In genomic region chr1:198604973-198605372, GRCh38 we compare ENCODE assay signal across 1 cellular context.
A peak's percentile ranks its signal among the peaks of the same experiment; 100 is the strongest.
TF ChIP-seq lines count a peak whose summit lies in the region.

No MANE protein-coding gene starts in this region.

TF ChIP-seq in K562, 482 proteins besides CTCF, POLR2A, EP300 and RAD21 (continued from another document and continues in another):
- TF ChIP-seq, protein P1, sequence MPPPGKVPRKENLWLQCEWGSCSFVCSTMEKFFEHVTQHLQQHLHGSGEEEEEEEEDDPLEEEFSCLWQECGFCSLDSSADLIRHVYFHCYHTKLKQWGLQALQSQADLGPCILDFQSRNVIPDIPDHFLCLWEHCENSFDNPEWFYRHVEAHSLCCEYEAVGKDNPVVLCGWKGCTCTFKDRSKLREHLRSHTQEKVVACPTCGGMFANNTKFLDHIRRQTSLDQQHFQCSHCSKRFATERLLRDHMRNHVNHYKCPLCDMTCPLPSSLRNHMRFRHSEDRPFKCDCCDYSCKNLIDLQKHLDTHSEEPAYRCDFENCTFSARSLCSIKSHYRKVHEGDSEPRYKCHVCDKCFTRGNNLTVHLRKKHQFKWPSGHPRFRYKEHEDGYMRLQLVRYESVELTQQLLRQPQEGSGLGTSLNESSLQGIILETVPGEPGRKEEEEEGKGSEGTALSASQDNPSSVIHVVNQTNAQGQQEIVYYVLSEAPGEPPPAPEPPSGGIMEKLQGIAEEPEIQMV (tag; conservative IDR thresholded peaks at IDR 0.05; ENCODE audit: low read depth), result no peak
- no peak for TF ChIP-seq KLF10 (CRISPR knock-in tag; IDR thresholded peaks at IDR 0.05)
- no peak for TF ChIP-seq PHF8 (IDR thresholded peaks at IDR 0.05; ENCODE audit: borderline replicate concordance, low read length)
- TF ChIP-seq ZC3H8 (IDR thresholded peaks at IDR 0.05), result no peak
- TF ChIP-seq CHD4 (IDR thresholded peaks at IDR 0.05; ENCODE audit: insufficient read depth, insufficient replicate concordance, low read depth, low read length, poor library complexity, severe bottlenecking), result no peak
- TF ChIP-seq ID3 (CRISPR knock-in tag; IDR thresholded peaks at IDR 0.05), result no peak
- no peak for TF ChIP-seq ID3 (tag; IDR thresholded peaks at IDR 0.05)
- TF ChIP-seq PTRF (tag; IDR thresholded peaks at IDR 0.05), result no peak
- no peak for TF ChIP-seq EZH2 (IDR thresholded peaks at IDR 0.05; ENCODE audit: borderline replicate concordance, low read depth, low read length)
- TF ChIP-seq, protein P2, sequence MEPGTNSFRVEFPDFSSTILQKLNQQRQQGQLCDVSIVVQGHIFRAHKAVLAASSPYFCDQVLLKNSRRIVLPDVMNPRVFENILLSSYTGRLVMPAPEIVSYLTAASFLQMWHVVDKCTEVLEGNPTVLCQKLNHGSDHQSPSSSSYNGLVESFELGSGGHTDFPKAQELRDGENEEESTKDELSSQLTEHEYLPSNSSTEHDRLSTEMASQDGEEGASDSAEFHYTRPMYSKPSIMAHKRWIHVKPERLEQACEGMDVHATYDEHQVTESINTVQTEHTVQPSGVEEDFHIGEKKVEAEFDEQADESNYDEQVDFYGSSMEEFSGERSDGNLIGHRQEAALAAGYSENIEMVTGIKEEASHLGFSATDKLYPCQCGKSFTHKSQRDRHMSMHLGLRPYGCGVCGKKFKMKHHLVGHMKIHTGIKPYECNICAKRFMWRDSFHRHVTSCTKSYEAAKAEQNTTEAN (CRISPR knock-in tag; IDR thresholded peaks at IDR 0.05), result no peak
- TF ChIP-seq MCM2 (IDR thresholded peaks at IDR 0.05; ENCODE audit: low read depth), result no peak
- TF ChIP-seq ZNF212 (CRISPR knock-in tag; IDR thresholded peaks at IDR 0.05), result no peak
- TF ChIP-seq RBM39 (optimal IDR thresholded peaks at IDR 0.05; ENCODE audit: low read depth, low read length), result no peak
- TF ChIP-seq, protein P3, sequence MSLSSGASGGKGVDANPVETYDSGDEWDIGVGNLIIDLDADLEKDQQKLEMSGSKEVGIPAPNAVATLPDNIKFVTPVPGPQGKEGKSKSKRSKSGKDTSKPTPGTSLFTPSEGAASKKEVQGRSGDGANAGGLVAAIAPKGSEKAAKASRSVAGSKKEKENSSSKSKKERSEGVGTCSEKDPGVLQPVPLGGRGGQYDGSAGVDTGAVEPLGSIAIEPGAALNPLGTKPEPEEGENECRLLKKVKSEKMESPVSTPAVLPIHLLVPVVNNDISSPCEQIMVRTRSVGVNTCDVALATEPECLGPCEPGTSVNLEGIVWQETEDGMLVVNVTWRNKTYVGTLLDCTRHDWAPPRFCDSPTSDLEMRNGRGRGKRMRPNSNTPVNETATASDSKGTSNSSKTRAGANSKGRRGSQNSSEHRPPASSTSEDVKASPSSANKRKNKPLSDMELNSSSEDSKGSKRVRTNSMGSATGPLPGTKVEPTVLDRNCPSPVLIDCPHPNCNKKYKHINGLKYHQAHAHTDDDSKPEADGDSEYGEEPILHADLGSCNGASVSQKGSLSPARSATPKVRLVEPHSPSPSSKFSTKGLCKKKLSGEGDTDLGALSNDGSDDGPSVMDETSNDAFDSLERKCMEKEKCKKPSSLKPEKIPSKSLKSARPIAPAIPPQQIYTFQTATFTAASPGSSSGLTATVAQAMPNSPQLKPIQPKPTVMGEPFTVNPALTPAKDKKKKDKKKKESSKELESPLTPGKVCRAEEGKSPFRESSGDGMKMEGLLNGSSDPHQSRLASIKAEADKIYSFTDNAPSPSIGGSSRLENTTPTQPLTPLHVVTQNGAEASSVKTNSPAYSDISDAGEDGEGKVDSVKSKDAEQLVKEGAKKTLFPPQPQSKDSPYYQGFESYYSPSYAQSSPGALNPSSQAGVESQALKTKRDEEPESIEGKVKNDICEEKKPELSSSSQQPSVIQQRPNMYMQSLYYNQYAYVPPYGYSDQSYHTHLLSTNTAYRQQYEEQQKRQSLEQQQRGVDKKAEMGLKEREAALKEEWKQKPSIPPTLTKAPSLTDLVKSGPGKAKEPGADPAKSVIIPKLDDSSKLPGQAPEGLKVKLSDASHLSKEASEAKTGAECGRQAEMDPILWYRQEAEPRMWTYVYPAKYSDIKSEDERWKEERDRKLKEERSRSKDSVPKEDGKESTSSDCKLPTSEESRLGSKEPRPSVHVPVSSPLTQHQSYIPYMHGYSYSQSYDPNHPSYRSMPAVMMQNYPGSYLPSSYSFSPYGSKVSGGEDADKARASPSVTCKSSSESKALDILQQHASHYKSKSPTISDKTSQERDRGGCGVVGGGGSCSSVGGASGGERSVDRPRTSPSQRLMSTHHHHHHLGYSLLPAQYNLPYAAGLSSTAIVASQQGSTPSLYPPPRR (CRISPR knock-in tag; IDR thresholded peaks at IDR 0.05; ENCODE audit: borderline replicate concordance), result no peak
- TF ChIP-seq, protein P4, sequence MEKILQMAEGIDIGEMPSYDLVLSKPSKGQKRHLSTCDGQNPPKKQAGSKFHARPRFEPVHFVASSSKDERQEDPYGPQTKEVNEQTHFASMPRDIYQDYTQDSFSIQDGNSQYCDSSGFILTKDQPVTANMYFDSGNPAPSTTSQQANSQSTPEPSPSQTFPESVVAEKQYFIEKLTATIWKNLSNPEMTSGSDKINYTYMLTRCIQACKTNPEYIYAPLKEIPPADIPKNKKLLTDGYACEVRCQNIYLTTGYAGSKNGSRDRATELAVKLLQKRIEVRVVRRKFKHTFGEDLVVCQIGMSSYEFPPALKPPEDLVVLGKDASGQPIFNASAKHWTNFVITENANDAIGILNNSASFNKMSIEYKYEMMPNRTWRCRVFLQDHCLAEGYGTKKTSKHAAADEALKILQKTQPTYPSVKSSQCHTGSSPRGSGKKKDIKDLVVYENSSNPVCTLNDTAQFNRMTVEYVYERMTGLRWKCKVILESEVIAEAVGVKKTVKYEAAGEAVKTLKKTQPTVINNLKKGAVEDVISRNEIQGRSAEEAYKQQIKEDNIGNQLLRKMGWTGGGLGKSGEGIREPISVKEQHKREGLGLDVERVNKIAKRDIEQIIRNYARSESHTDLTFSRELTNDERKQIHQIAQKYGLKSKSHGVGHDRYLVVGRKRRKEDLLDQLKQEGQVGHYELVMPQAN (IDR thresholded peaks at IDR 0.05; ENCODE audit: borderline replicate concordance), result no peak
- TF ChIP-seq THAP7 (CRISPR knock-in tag; IDR thresholded peaks at IDR 0.05), result no peak
- TF ChIP-seq ZNF830 (CRISPR knock-in tag; IDR thresholded peaks at IDR 0.05), result no peak
- TF ChIP-seq RBBP5 (IDR thresholded peaks at IDR 0.05; ENCODE audit: borderline replicate concordance, insufficient read depth, low read length, poor library complexity, severe bottlenecking), result no peak
- TF ChIP-seq, protein P5, sequence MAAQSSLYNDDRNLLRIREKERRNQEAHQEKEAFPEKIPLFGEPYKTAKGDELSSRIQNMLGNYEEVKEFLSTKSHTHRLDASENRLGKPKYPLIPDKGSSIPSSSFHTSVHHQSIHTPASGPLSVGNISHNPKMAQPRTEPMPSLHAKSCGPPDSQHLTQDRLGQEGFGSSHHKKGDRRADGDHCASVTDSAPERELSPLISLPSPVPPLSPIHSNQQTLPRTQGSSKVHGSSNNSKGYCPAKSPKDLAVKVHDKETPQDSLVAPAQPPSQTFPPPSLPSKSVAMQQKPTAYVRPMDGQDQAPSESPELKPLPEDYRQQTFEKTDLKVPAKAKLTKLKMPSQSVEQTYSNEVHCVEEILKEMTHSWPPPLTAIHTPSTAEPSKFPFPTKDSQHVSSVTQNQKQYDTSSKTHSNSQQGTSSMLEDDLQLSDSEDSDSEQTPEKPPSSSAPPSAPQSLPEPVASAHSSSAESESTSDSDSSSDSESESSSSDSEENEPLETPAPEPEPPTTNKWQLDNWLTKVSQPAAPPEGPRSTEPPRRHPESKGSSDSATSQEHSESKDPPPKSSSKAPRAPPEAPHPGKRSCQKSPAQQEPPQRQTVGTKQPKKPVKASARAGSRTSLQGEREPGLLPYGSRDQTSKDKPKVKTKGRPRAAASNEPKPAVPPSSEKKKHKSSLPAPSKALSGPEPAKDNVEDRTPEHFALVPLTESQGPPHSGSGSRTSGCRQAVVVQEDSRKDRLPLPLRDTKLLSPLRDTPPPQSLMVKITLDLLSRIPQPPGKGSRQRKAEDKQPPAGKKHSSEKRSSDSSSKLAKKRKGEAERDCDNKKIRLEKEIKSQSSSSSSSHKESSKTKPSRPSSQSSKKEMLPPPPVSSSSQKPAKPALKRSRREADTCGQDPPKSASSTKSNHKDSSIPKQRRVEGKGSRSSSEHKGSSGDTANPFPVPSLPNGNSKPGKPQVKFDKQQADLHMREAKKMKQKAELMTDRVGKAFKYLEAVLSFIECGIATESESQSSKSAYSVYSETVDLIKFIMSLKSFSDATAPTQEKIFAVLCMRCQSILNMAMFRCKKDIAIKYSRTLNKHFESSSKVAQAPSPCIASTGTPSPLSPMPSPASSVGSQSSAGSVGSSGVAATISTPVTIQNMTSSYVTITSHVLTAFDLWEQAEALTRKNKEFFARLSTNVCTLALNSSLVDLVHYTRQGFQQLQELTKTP (IDR thresholded peaks at IDR 0.05; ENCODE audit: low read depth in 1 of 2, partially characterized antibody in 2 of 2), result no peak
- no peak for TF ChIP-seq SIRT6 (IDR thresholded peaks at IDR 0.05; ENCODE audit: low read depth, low read length)
- TF ChIP-seq TAF1 (IDR thresholded peaks at IDR 0.05; ENCODE audit: control insufficient read depth, extremely low read depth, insufficient read depth, low read length, severe bottlenecking), result no peak
- TF ChIP-seq CBFA2T3 (IDR thresholded peaks at IDR 0.05), result peak; percentile 81
- no peak for TF ChIP-seq RFX7 (CRISPR knock-in tag; IDR thresholded peaks at IDR 0.05)
- TF ChIP-seq ZBTB7A (IDR thresholded peaks at IDR 0.05; ENCODE audit: borderline replicate concordance, control insufficient read depth, low read depth, low read length), result no peak
- TF ChIP-seq, protein P6, sequence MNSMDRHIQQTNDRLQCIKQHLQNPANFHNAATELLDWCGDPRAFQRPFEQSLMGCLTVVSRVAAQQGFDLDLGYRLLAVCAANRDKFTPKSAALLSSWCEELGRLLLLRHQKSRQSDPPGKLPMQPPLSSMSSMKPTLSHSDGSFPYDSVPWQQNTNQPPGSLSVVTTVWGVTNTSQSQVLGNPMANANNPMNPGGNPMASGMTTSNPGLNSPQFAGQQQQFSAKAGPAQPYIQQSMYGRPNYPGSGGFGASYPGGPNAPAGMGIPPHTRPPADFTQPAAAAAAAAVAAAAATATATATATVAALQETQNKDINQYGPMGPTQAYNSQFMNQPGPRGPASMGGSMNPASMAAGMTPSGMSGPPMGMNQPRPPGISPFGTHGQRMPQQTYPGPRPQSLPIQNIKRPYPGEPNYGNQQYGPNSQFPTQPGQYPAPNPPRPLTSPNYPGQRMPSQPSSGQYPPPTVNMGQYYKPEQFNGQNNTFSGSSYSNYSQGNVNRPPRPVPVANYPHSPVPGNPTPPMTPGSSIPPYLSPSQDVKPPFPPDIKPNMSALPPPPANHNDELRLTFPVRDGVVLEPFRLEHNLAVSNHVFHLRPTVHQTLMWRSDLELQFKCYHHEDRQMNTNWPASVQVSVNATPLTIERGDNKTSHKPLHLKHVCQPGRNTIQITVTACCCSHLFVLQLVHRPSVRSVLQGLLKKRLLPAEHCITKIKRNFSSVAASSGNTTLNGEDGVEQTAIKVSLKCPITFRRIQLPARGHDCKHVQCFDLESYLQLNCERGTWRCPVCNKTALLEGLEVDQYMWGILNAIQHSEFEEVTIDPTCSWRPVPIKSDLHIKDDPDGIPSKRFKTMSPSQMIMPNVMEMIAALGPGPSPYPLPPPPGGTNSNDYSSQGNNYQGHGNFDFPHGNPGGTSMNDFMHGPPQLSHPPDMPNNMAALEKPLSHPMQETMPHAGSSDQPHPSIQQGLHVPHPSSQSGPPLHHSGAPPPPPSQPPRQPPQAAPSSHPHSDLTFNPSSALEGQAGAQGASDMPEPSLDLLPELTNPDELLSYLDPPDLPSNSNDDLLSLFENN (IDR thresholded peaks at IDR 0.05; ENCODE audit: low read depth in 2 of 2, low read length in 2 of 2), result no peak
- TF ChIP-seq SOX6 (IDR thresholded peaks at IDR 0.05), result peak; percentile 94
- TF ChIP-seq GTF2E2 (tag; IDR thresholded peaks at IDR 0.05), result no peak
- no peak for TF ChIP-seq ZBTB9 (CRISPR knock-in tag; IDR thresholded peaks at IDR 0.05)
- no peak for TF ChIP-seq MTA1 (IDR thresholded peaks at IDR 0.05; ENCODE audit: borderline replicate concordance)
- TF ChIP-seq KLF6 (CRISPR knock-in tag; IDR thresholded peaks at IDR 0.05; ENCODE audit: borderline replicate concordance), result no peak
- TF ChIP-seq POLR2H (tag; IDR thresholded peaks at IDR 0.05; ENCODE audit: low read depth), result 0 out of 2 replicates have a peak, but pooled peaks have one; percentile 45
- no peak for TF ChIP-seq ZNF408 (CRISPR knock-in tag; IDR thresholded peaks at IDR 0.05; ENCODE audit: low read depth)
- no peak for TF ChIP-seq ZNF75A (CRISPR knock-in tag; IDR thresholded peaks at IDR 0.05)
- no peak for TF ChIP-seq CSDE1 (IDR thresholded peaks at IDR 0.05)
- no peak for TF ChIP-seq TRIM25 (IDR thresholded peaks at IDR 0.05; ENCODE audit: borderline replicate concordance)
- no peak for TF ChIP-seq ZNF76 (CRISPR knock-in tag; IDR thresholded peaks at IDR 0.05; ENCODE audit: borderline replicate concordance)
- TF ChIP-seq ETV5 (CRISPR knock-in tag; IDR thresholded peaks at IDR 0.05; ENCODE audit: low read depth), result no peak
